In the genomic region with DNA sequence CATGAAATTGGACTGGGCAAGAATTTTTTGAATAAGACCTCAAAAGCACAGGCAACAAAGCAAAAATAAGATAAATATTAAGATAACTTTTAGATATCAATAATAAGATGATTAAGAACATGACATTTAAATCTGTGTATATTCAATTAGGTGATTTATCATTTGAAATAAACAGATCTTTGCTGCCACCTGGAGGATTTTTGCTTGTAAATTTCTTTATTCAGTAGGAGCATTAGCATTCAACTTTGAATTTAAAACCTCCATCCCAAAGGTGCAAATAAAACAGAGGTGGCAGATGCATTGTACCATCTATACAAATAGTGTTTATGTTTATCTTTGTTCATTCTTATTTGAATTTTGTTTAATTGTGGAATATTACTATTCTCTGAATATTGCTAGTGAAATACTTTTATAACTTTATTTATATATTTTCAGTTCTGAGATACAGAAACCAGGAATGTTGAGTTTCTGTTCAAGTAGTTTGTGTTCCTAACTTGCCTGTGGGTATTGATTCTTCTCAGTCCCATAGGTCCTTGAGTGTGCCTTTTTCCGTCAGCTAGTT, we compare ENCODE assay signal across 8 cellular contexts.
A peak's percentile ranks its signal among the peaks of the same experiment; 100 is the strongest.
DNase-seq lines count a peak whose midpoint lies in the region; ATAC-seq and TF ChIP-seq lines count a peak whose summit lies in the region.

No MANE protein-coding gene starts in this region.

- H3K4me3 ChIP-seq in LNCaP clone FGC (ENCODE audit: low read depth, low read length) = no peak overlapping the region

- DNase-seq in activated CD4-positive, CD25-positive, alpha-beta regulatory T cell treated with anti-CD3 and anti-CD28 coated beads, Interleukin-2, amount 50 U/mL, for 16 hours (ENCODE audit: low read depth, low spot score) = peak; percentile 6
- no peak for DNase-seq in activated CD4-positive, CD25-positive, alpha-beta regulatory T cell treated with anti-CD3 and anti-CD28 coated beads, Interleukin-2, amount 50 U/mL, for 72 hours
- DNase-seq in LNCaP clone FGC (ENCODE audit: low read depth) = peak; percentile 30
- DNase-seq in fibroblast of peridontal ligament (ENCODE audit: extremely low read depth) = peak; percentile 75
- peak; percentile 34 for DNase-seq in putamen (ENCODE audit: low spot score)
- DNase-seq in GM19238 (ENCODE audit: insufficient read length, low spot score) = no peak

- ATAC-seq in SK-N-SH treated with all-trans-retinoic acid at 6 μM for 48 hours (peak; percentile 49; the same call in 1 of the 3 replicates), HG02973 (IDR thresholded peaks at IDR 0.05; ENCODE audit: unreplicated experiment) (no peak)

- peak; percentile 26; the same call in 1 of the 2 replicates for TF ChIP-seq CTCF in LNCaP clone FGC (IDR thresholded peaks at IDR 0.05; ENCODE audit: control insufficient read depth, extremely low read depth, insufficient read depth)

TF ChIP-seq in SK-N-SH treated with all-trans-retinoic acid at 6 μM for 48 hours, 23 proteins besides CTCF, POLR2A, EP300 and RAD21:
- TF ChIP-seq, protein P1, sequence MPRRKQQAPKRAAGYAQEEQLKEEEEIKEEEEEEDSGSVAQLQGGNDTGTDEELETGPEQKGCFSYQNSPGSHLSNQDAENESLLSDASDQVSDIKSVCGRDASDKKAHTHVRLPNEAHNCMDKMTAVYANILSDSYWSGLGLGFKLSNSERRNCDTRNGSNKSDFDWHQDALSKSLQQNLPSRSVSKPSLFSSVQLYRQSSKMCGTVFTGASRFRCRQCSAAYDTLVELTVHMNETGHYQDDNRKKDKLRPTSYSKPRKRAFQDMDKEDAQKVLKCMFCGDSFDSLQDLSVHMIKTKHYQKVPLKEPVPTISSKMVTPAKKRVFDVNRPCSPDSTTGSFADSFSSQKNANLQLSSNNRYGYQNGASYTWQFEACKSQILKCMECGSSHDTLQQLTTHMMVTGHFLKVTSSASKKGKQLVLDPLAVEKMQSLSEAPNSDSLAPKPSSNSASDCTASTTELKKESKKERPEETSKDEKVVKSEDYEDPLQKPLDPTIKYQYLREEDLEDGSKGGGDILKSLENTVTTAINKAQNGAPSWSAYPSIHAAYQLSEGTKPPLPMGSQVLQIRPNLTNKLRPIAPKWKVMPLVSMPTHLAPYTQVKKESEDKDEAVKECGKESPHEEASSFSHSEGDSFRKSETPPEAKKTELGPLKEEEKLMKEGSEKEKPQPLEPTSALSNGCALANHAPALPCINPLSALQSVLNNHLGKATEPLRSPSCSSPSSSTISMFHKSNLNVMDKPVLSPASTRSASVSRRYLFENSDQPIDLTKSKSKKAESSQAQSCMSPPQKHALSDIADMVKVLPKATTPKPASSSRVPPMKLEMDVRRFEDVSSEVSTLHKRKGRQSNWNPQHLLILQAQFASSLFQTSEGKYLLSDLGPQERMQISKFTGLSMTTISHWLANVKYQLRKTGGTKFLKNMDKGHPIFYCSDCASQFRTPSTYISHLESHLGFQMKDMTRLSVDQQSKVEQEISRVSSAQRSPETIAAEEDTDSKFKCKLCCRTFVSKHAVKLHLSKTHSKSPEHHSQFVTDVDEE (CRISPR knock-in tag; IDR thresholded peaks at IDR 0.05) = no peak
- TF ChIP-seq GLIS3 (CRISPR knock-in tag; IDR thresholded peaks at IDR 0.05) (no peak), ESRRG (CRISPR knock-in tag; IDR thresholded peaks at IDR 0.05) (no peak), SNAI2 (CRISPR knock-in tag; IDR thresholded peaks at IDR 0.05) (no peak), BACH2 (CRISPR knock-in tag; IDR thresholded peaks at IDR 0.05; ENCODE audit: borderline replicate concordance) (no peak), ZNF8 (CRISPR knock-in tag; IDR thresholded peaks at IDR 0.05) (no peak), ZFP3 (CRISPR knock-in tag; IDR thresholded peaks at IDR 0.05) (no peak), RARB (CRISPR knock-in tag; IDR thresholded peaks at IDR 0.05) (no peak), CSDC2 (CRISPR knock-in tag; IDR thresholded peaks at IDR 0.05) (no peak), ISL1 (CRISPR knock-in tag; IDR thresholded peaks at IDR 0.05) (no peak), ZC3H10 (CRISPR knock-in tag; IDR thresholded peaks at IDR 0.05) (no peak), PPARA (CRISPR knock-in tag; IDR thresholded peaks at IDR 0.05; ENCODE audit: borderline replicate concordance) (no peak), ARNTL (CRISPR knock-in tag; IDR thresholded peaks at IDR 0.05; ENCODE audit: borderline replicate concordance, low read depth) (no peak), OSR1 (CRISPR knock-in tag; IDR thresholded peaks at IDR 0.05) (no peak), ZNF70 (CRISPR knock-in tag; IDR thresholded peaks at IDR 0.05) (no peak)
- TF ChIP-seq, protein P2, sequence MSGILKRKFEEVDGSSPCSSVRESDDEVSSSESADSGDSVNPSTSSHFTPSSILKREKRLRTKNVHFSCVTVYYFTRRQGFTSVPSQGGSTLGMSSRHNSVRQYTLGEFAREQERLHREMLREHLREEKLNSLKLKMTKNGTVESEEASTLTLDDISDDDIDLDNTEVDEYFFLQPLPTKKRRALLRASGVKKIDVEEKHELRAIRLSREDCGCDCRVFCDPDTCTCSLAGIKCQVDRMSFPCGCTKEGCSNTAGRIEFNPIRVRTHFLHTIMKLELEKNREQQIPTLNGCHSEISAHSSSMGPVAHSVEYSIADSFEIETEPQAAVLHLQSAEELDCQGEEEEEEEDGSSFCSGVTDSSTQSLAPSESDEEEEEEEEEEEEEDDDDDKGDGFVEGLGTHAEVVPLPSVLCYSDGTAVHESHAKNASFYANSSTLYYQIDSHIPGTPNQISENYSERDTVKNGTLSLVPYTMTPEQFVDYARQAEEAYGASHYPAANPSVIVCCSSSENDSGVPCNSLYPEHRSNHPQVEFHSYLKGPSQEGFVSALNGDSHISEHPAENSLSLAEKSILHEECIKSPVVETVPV (CRISPR knock-in tag; IDR thresholded peaks at IDR 0.05) = no peak
- TF ChIP-seq, protein P3, sequence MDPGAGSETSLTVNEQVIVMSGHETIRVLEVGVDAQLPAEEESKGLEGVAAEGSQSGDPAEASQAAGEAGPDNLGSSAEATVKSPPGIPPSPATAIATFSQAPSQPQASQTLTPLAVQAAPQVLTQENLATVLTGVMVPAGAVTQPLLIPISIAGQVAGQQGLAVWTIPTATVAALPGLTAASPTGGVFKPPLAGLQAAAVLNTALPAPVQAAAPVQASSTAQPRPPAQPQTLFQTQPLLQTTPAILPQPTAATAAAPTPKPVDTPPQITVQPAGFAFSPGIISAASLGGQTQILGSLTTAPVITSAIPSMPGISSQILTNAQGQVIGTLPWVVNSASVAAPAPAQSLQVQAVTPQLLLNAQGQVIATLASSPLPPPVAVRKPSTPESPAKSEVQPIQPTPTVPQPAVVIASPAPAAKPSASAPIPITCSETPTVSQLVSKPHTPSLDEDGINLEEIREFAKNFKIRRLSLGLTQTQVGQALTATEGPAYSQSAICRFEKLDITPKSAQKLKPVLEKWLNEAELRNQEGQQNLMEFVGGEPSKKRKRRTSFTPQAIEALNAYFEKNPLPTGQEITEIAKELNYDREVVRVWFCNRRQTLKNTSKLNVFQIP (CRISPR knock-in tag; IDR thresholded peaks at IDR 0.05; ENCODE audit: borderline replicate concordance, low read depth) = no peak
- TF ChIP-seq, protein P4, sequence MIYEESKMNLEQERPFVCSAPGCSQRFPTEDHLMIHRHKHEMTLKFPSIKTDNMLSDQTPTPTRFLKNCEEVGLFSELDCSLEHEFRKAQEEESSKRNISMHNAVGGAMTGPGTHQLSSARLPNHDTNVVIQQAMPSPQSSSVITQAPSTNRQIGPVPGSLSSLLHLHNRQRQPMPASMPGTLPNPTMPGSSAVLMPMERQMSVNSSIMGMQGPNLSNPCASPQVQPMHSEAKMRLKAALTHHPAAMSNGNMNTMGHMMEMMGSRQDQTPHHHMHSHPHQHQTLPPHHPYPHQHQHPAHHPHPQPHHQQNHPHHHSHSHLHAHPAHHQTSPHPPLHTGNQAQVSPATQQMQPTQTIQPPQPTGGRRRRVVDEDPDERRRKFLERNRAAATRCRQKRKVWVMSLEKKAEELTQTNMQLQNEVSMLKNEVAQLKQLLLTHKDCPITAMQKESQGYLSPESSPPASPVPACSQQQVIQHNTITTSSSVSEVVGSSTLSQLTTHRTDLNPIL (CRISPR knock-in tag; IDR thresholded peaks at IDR 0.05; ENCODE audit: low read depth) = no peak
- TF ChIP-seq, protein P5, sequence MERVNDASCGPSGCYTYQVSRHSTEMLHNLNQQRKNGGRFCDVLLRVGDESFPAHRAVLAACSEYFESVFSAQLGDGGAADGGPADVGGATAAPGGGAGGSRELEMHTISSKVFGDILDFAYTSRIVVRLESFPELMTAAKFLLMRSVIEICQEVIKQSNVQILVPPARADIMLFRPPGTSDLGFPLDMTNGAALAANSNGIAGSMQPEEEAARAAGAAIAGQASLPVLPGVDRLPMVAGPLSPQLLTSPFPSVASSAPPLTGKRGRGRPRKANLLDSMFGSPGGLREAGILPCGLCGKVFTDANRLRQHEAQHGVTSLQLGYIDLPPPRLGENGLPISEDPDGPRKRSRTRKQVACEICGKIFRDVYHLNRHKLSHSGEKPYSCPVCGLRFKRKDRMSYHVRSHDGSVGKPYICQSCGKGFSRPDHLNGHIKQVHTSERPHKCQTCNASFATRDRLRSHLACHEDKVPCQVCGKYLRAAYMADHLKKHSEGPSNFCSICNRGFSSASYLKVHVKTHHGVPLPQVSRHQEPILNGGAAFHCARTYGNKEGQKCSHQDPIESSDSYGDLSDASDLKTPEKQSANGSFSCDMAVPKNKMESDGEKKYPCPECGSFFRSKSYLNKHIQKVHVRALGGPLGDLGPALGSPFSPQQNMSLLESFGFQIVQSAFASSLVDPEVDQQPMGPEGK (CRISPR knock-in tag; IDR thresholded peaks at IDR 0.05; ENCODE audit: borderline replicate concordance) = no peak
TF ChIP-seq in SK-N-SH treated with all-trans-retinoic acid at 6 μM for 48 hours: peak in this region for 0.

Comparison
In these comparisons a context has a peak if more than half of its experiments do, and no peak if none do; other contexts are left out.
1. DNase-seq: peak in activated CD4-positive, CD25-positive, alpha-beta regulatory T cell treated with anti-CD3 and anti-CD28 coated beads, Interleukin-2, amount 50 U/mL, for 16 hours (single experiment), LNCaP clone FGC (single experiment), fibroblast of peridontal ligament (single experiment) and putamen (single experiment); none in activated CD4-positive, CD25-positive, alpha-beta regulatory T cell treated with anti-CD3 and anti-CD28 coated beads, Interleukin-2, amount 50 U/mL, for 72 hours (single experiment) and GM19238 (single experiment).